1 cellular context compared by ENCODE assay signal in genomic region chr19:18587561-18587960, GRCh38.
TF ChIP-seq lines count a peak whose summit lies in the region.

No MANE protein-coding gene starts in this region.

TF ChIP-seq in IMR-90, 13 proteins besides CTCF, POLR2A, EP300 and RAD21:
- TF ChIP-seq MXI1 (IDR thresholded peaks at IDR 0.05; ENCODE audit: borderline replicate concordance, low read depth, low read length), result no peak
- no peak for TF ChIP-seq NFE2L2 (IDR thresholded peaks at IDR 0.05; ENCODE audit: low read depth, low read length)
- no peak for TF ChIP-seq MAZ (IDR thresholded peaks at IDR 0.05; ENCODE audit: borderline replicate concordance, low read depth, low read length)
TF ChIP-seq in IMR-90: peak in this region for 0.
